ENCODE assay signal across 1 cellular context in the genomic region with DNA sequence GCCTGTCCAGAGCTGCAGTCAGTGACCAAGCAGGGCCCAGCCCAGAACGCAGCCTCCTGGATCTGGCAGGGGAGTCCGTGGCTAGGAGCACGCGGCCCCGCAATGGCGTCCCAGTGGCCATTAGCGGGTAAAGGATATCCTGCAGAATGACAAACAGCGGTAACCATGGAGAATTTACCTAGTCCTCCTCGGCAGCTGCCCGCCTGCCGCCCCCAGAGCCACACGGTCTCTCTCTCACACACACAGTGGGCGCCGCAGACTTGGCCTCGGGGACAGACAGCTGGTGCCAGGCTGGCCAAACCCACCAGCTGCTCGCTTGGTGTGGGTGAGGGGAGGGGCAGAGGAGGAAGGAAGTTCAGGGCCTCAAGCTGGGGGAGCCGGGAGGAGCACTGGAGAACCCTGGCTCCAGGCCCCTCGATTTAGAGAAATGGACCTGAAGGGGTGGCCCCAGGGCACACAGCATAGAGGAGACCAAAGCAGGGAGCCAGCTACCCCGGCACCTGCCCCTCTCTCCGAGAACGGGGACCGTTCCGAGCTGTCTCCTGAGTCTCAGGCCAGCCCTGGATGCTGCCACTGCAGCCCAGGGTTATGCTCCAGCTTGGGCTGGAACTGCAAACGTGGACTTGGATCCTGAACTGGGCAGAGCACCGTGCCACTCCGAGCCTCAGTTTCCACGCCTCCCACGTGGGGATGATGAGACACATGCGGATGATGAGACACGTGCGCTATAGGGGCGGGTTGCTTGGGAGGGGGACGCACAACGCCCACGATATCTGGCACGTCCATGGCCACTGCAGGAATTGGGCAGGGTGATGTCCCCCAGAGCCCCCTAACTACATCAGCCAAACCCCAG.
TF ChIP-seq lines count a peak whose summit lies in the region.

No MANE protein-coding gene starts in this region.

TF ChIP-seq in IMR-90, 13 proteins besides CTCF, POLR2A, EP300 and RAD21:
- TF ChIP-seq CEBPB (IDR thresholded peaks at IDR 0.05; ENCODE audit: low read depth, low read length) (no peak), SMC3 (IDR thresholded peaks at IDR 0.05; ENCODE audit: low read depth, low read length) (no peak), CHD1 (IDR thresholded peaks at IDR 0.05; ENCODE audit: low read depth, low read length) (no peak), USF2 (IDR thresholded peaks at IDR 0.05; ENCODE audit: low read depth, low read length) (no peak), FOS (IDR thresholded peaks at IDR 0.05; ENCODE audit: low read depth, low read length) (no peak), MAZ (IDR thresholded peaks at IDR 0.05; ENCODE audit: borderline replicate concordance, low read depth, low read length) (no peak), BHLHE40 (IDR thresholded peaks at IDR 0.05; ENCODE audit: low read depth, low read length) (no peak), ELK1 (IDR thresholded peaks at IDR 0.05; ENCODE audit: borderline replicate concordance, low read depth, low read length) (no peak), NFE2L2 (IDR thresholded peaks at IDR 0.05; ENCODE audit: low read depth, low read length) (no peak), RFX5 (IDR thresholded peaks at IDR 0.05; ENCODE audit: low read depth, low read length) (no peak), MAFK (IDR thresholded peaks at IDR 0.05; ENCODE audit: low read depth, low read length) (no peak), MXI1 (IDR thresholded peaks at IDR 0.05; ENCODE audit: borderline replicate concordance, low read depth, low read length) (no peak), RCOR1 (IDR thresholded peaks at IDR 0.05; ENCODE audit: insufficient replicate concordance, low read length) (no peak)
